Comparison of ENCODE assay signal across 8 cellular contexts in the genomic region with DNA sequence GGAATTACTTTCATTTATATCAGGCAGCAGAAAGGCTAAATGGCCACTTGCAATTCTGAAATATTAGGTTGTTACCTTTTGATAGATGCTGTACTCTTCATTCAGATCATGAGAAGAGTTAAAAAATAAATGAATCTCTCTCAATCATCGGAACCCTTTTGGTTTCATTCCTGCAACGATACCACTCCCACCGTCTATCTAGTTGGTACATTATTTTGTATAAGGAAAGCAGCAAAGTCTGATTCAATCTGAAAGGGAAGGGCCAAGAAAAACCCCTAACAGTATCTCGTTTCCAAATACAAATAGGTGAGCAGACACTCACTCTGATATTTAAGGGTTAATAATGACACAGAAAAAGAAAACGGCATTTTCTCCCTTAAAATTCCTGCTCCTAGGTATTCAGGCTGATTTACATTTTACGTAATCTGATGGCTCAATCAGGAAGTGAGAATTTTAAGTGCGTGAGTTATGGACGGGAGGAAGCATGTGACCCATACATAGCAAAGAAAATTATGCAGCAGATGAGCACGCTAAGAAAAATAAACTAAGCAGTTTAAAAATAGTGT.
DNase-seq lines count a peak whose midpoint lies in the region; ATAC-seq, FAIRE-seq and TF ChIP-seq lines count a peak whose summit lies in the region.

No MANE protein-coding gene starts in this region.

- H3K36me3 ChIP-seq in Karpas-422 (ENCODE audit: insufficient read depth, low read length) = peaks cover 80% of the 10 kb centered on the region
- peaks cover 0 to 6% of the 10 kb centered on the region in 2 donors for H3K36me3 ChIP-seq in adrenal gland (replicated peaks in 1 of 2)
- peaks cover 0 to 8% of the 10 kb centered on the region in 2 experiments for H3K36me3 ChIP-seq in keratinocyte (ENCODE audit: control insufficient read depth in 2 of 2, extremely low read depth in 1 of 2, insufficient read depth in 2 of 2, low read length in 2 of 2)

- peak; percentile 86 for FAIRE-seq in keratinocyte (lab: Jason Lieb, UNC)

- no peaks in the 10 kb centered on the region for H3K9me3 Mint-ChIP-seq in CD14-positive monocyte

- peaks cover 28 to 56% of the 10 kb centered on the region in 2 donors for H3K36me3 Mint-ChIP-seq in CD14-positive monocyte

- H3K4me3 ChIP-seq in Karpas-422 (ENCODE audit: low read length) = no peak overlapping the region
- peak overlapping the region in 2 of 4 donors; percentile 19 to 50 for H3K4me3 ChIP-seq in adrenal gland
- peak overlapping the region; percentile 11 to 73 (median 70) for H3K4me3 ChIP-seq in keratinocyte (ENCODE audit: control insufficient read depth in 2 of 3, extremely low read depth in 1 of 3, insufficient read depth in 2 of 3, low read depth in 1 of 3, low read length in 3 of 3)

- H2AFZ ChIP-seq in Karpas-422 (ENCODE audit: low read length) = no peak overlapping the region
- peak overlapping the region; percentile 38 for H2AFZ ChIP-seq in keratinocyte (ENCODE audit: control insufficient read depth, low read length)

- H3K79me2 ChIP-seq in Karpas-422 (ENCODE audit: low read length) (peaks cover 100% of the 10 kb centered on the region), keratinocyte (ENCODE audit: control insufficient read depth, insufficient read depth, low read length) (peaks cover 84% of the 10 kb centered on the region)

- H4K20me1 ChIP-seq in Karpas-422 (ENCODE audit: insufficient read depth, low read depth, low read length) = no peaks in the 10 kb centered on the region
- no peaks in the 10 kb centered on the region for H4K20me1 ChIP-seq in keratinocyte (ENCODE audit: control insufficient read depth, extremely low read depth, insufficient read depth, low read length)

- H3K4me2 ChIP-seq in Karpas-422 (ENCODE audit: low read depth, low read length, poor library complexity, severe bottlenecking) = peak overlapping the region; percentile 13
- peak overlapping the region; percentile 91 for H3K4me2 ChIP-seq in keratinocyte (ENCODE audit: control insufficient read depth, extremely low read depth, insufficient read depth, low read depth, low read length)

- H3K27ac Mint-ChIP-seq in CD14-positive monocyte = peak overlapping the region; percentile 88 to 95 (median 90)

- TF ChIP-seq CTCF in CD14-positive monocyte (IDR thresholded peaks at IDR 0.05) (no peak), adrenal gland (IDR thresholded peaks at IDR 0.05) (no peak), keratinocyte (optimal IDR thresholded peaks at IDR 0.05 in 1 of 3, IDR thresholded peaks at IDR 0.05 in 1 of 3, conservative IDR thresholded peaks at IDR 0.05 in 1 of 3; ENCODE audit: extremely low read depth in 1 of 3, insufficient read depth in 2 of 3, low read length in 3 of 3) (no peak)

- H3K9me3 ChIP-seq in Karpas-422 (ENCODE audit: low read length) (no peaks in the 10 kb centered on the region), adrenal gland (replicated peaks in 1 of 3) (no peaks in the 10 kb centered on the region), keratinocyte (ENCODE audit: control insufficient read depth, low read depth, low read length) (no peaks in the 10 kb centered on the region)

- H3K4me1 Mint-ChIP-seq in CD14-positive monocyte = peaks cover 40% of the 10 kb centered on the region

- dilution Hi-C loops in keratinocyte (cut with MboI; ENCODE audit: extremely low pct_ligation_motif_present, low sequenced_read_pairs) = no loop called here

- H3K9me1 ChIP-seq in keratinocyte (ENCODE audit: control insufficient read depth, extremely low read depth, insufficient read depth, low read length) = no peaks in the 10 kb centered on the region

- H3K9ac ChIP-seq in Karpas-422 (ENCODE audit: low read length) (no peak overlapping the region), keratinocyte (ENCODE audit: control insufficient read depth, extremely low read depth, insufficient read depth, low read length) (peak overlapping the region; percentile 81)

- peak overlapping the region; percentile 85 to 89 for H3K4me3 Mint-ChIP-seq in CD14-positive monocyte

- DNase-seq in CD14-positive monocyte (ENCODE audit: low spot score) (peak; percentile 61), Karpas-422 (no peak), adrenal gland (no peak), keratinocyte (ENCODE audit: low read depth, low spot score) (no peak), substantia nigra (lab: John Stamatoyannopoulos, UW) (no peak), NCI-H1417 (lab: John Stamatoyannopoulos, UW) (no peak), COLO668 (lab: John Stamatoyannopoulos, UW; ENCODE audit: unreplicated experiment) (no peak)

- H3K27ac ChIP-seq in Karpas-422 (ENCODE audit: low read length) (peak overlapping the region; percentile 28; the same call in 1 of the 2 replicates), adrenal gland (peak overlapping the region; percentile 66 to 89 (median 85)), keratinocyte (ENCODE audit: control insufficient read depth, insufficient read depth, low read length) (peak overlapping the region; percentile 87), substantia nigra (ENCODE audit: low read depth, low read length, poor library complexity, severe bottlenecking) (peak overlapping the region; percentile 9)

- no peak for TF ChIP-seq POLR2A in adrenal gland (IDR thresholded peaks at IDR 0.05)

- H3K4me1 ChIP-seq in Karpas-422 (ENCODE audit: low read length) = peaks cover 70% of the 10 kb centered on the region
- H3K4me1 ChIP-seq in adrenal gland (replicated peaks in 1 of 2) = peaks cover 50 to 82% of the 10 kb centered on the region in 2 donors
- peaks cover 27% of the 10 kb centered on the region for H3K4me1 ChIP-seq in keratinocyte (ENCODE audit: control insufficient read depth, extremely low read depth, insufficient read depth, low read length)

- no peaks in the 10 kb centered on the region for H3K9me2 ChIP-seq in Karpas-422 (replicated peaks; ENCODE audit: insufficient read depth, low read length)

- no peak for ATAC-seq in HG02981 (IDR thresholded peaks at IDR 0.05; ENCODE audit: unreplicated experiment)

- intact Hi-C loops in CD14-positive monocyte (cut with micrococcal nuclease) = loop anchor here in 1 of 2 donors (1.0 to 5.0 kb wide), 2 partner anchors 30 to 41 kb away; no protein-coding TSS in a partner anchor
- intact Hi-C loops in adrenal gland (cut with DNase I) = no loop called here

- no peaks in the 10 kb centered on the region for H3K27me3 Mint-ChIP-seq in CD14-positive monocyte (ENCODE audit: low read depth in 3 of 3)

- H3K27me3 ChIP-seq in Karpas-422 (ENCODE audit: low read length) = no peaks in the 10 kb centered on the region
- H3K27me3 ChIP-seq in adrenal gland = no peaks in the 10 kb centered on the region
- H3K27me3 ChIP-seq in keratinocyte (ENCODE audit: control insufficient read depth, extremely low read depth, insufficient read depth, low read length) = no peaks in the 10 kb centered on the region

- WGBS in adrenal gland, 4 donors = 8 to 17% (median 14%) methylated on average over 9 of the region's 9 CpGs

Comparison
In these comparisons a context has a peak if more than half of its experiments do, and no peak if none do; other contexts are left out.
1. H3K27ac ChIP-seq: peak in every context shown above with its lines; median percentile 87 in keratinocyte; 85 in adrenal gland; 28 in Karpas-422; 9 in substantia nigra.